1 cellular context compared by ENCODE assay signal in the genomic region with DNA sequence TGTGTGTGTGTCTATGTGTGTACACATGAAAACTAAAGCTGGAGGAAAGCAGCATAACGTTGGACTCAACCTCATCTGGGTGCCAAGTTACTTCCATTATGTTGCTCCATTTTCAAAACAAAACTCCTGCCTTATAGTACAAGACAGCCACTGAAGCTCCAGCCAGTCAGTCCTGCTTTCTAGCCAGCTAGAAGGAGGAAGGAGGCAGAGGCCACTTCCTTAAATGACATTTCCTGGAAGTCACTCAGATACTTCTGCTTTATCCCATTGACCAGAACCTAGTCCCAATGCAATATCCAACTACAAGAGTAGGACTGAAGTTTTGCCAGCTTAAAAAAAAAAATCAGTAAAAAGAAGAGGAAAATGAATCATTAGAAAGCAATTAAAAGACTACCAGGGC.
TF ChIP-seq lines count a peak whose summit lies in the region.

No MANE protein-coding gene starts in this region.

TF ChIP-seq in HepG2, 621 proteins besides CTCF, POLR2A, EP300 and RAD21:
- TF ChIP-seq FOSL1 (CRISPR knock-in tag; IDR thresholded peaks at IDR 0.05; ENCODE audit: borderline replicate concordance) (no peak), HOXA3 (CRISPR knock-in tag; IDR thresholded peaks at IDR 0.05) (no peak)
